8 cellular contexts compared by ENCODE assay signal in the genomic region with DNA sequence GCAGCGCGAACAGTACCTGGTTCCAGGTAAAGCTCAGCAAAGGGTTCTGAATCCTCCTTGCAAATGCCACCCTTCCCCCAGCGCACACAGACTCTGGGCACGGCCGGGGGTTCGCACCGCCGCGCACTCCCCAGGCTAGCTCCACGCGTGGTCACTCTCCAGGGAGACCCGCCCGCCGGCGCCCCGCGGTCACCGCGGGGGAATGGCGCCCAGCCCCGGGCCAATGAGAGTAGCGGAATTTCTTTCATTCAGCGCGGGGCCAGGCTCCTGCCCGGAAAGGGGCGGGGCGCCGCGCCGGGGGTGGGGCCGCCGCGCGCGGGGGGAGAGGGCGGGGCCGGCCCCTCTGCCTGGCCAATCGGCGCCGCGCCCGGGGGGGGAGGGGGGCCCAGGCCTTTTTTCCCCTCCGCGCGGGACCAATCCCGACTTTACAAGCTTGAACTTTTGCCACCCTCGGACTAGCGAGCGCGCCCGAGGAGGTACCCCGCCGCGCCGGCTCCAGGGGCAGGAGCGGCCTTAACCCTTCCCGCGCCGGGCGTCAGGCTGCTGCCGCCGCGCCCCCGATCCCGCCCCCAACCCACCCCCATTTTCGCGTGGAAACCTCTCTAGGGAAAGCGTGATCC. TPM values are rescaled to one million over a fixed set of nuclear protein-coding genes. Genes with fewer than 3 reads are reported as not detected.
DNase-seq lines count a peak whose midpoint lies in the region; ATAC-seq lines count a peak whose summit lies in the region.

No MANE protein-coding gene starts in this region.

- H3K4me1 ChIP-seq in CD4-positive, alpha-beta memory T cell (ENCODE audit: insufficient read depth, low read length), result peaks cover 19% of the 10 kb centered on the region
- H3K4me1 ChIP-seq in esophagus (ENCODE audit: control insufficient read depth in 2 of 2, insufficient read depth in 2 of 2, low read length in 1 of 2) (peaks cover under 1 to 1% of the 10 kb centered on the region in 2 donors), muscle layer of colon (ENCODE audit: insufficient read depth, low read length) (peaks cover 30% of the 10 kb centered on the region)

- H3K36me3 Mint-ChIP-seq in CD4-positive, alpha-beta memory T cell, result peaks cover 0 to 3% of the 10 kb centered on the region in 2 donors

- H3K36me3 ChIP-seq in CD4-positive, alpha-beta memory T cell (ENCODE audit: insufficient read depth, low read length), result no peaks in the 10 kb centered on the region
- H3K36me3 ChIP-seq in esophagus (ENCODE audit: control insufficient read depth in 2 of 2, insufficient read depth in 2 of 2, low read length in 1 of 2) (no peaks in the 10 kb centered on the region), muscle layer of colon (ENCODE audit: insufficient read depth, low read length) (no peaks in the 10 kb centered on the region)

- intact Hi-C loops in CD4-positive, alpha-beta memory T cell (cut with micrococcal nuclease), result loop anchor here (10.0 kb wide), 2 partner anchors 86 to 1134 kb away; no protein-coding TSS in a partner anchor

- H3K27ac ChIP-seq in CD4-positive, alpha-beta memory T cell (ENCODE audit: low read depth, low read length), result no peak overlapping the region
- peak overlapping the region; percentile 76 to 77 for H3K27ac ChIP-seq in esophagus (ENCODE audit: low read depth in 2 of 2, low read length in 1 of 2)
- peak overlapping the region; percentile 90 for H3K27ac ChIP-seq in muscle layer of colon (ENCODE audit: low read depth, low read length)

- peaks cover 11 to 32% (median 19%) of the 10 kb centered on the region in 4 donors for H3K4me1 Mint-ChIP-seq in CD4-positive, alpha-beta memory T cell

- H3K9me3 ChIP-seq in CD4-positive, alpha-beta memory T cell (ENCODE audit: control insufficient read depth in 1 of 2, low read length in 2 of 2), result no peaks in the 10 kb centered on the region
- H3K9me3 ChIP-seq in esophagus (ENCODE audit: control insufficient read depth in 2 of 2, insufficient read depth in 1 of 2, low read depth in 1 of 2, low read length in 1 of 2), result no peaks in the 10 kb centered on the region
- H3K9me3 ChIP-seq in muscle layer of colon (ENCODE audit: low read length), result no peaks in the 10 kb centered on the region

- peak overlapping the region; percentile 53 to 86 for H3K4me3 ChIP-seq in CD4-positive, alpha-beta memory T cell (ENCODE audit: low read length in 2 of 2)
- H3K4me3 ChIP-seq in esophagus (ENCODE audit: low read depth in 1 of 2, low read length in 2 of 2) (peak overlapping the region; percentile 57 to 63), muscle layer of colon (ENCODE audit: low read depth in 1 of 2, low read length in 2 of 2) (peak overlapping the region; percentile 88 to 92)

- H3K4me3 Mint-ChIP-seq in CD4-positive, alpha-beta memory T cell, result peak overlapping the region; percentile 86 to 92 (median 89)

- peak; percentile 76 to 82 (median 79) for DNase-seq in CD4-positive, alpha-beta memory T cell
- peak; percentile 96 for DNase-seq in HuH-7 (ENCODE audit: low spot score)
- peak; percentile 23 for DNase-seq in OCI-M2 (lab: John Stamatoyannopoulos, UW; ENCODE audit: unreplicated experiment)
- DNase-seq in activated T-cell treated with anti-CD3 and anti-CD28 coated beads for 48 hours (ENCODE audit: low read depth), result peak; percentile 90
- DNase-seq in stimulated activated CD8-positive, alpha-beta memory T cell treated with anti-CD3 and anti-CD28 coated beads, Interleukin-4, amount 100 ng/mL, for 48 hours, result peak; percentile 89

- no peaks in the 10 kb centered on the region for H3K9me3 Mint-ChIP-seq in CD4-positive, alpha-beta memory T cell

- POLR2A ChIA-PET in CD4-positive, alpha-beta memory T cell (lab: Charles Lee; ENCODE audit: partially characterized antibody), result interaction anchor here (1.0 kb wide), 2 partner anchors 8 to 144 kb away, joined by 3 to 4 read pairs; no protein-coding TSS in a partner anchor

- peaks cover 15% of the 10 kb centered on the region for H3K27me3 ChIP-seq in CD4-positive, alpha-beta memory T cell (ENCODE audit: insufficient read depth, low read length)
- no peaks in the 10 kb centered on the region for H3K27me3 ChIP-seq in esophagus (ENCODE audit: control insufficient read depth in 1 of 2, insufficient read depth in 2 of 2, low read length in 2 of 2)
- no peaks in the 10 kb centered on the region for H3K27me3 ChIP-seq in muscle layer of colon (ENCODE audit: control insufficient read depth in 1 of 2, insufficient read depth in 2 of 2, low read length in 2 of 2)

- WGBS in esophagus, 2 donors, result 1 to 2% methylated on average over 44 to 68 of the region's 68 CpGs

- peak overlapping the region in 5 of 7 donors; percentile 66 to 90 (median 81) for H3K27ac Mint-ChIP-seq in CD4-positive, alpha-beta memory T cell

- H3K27me3 Mint-ChIP-seq in CD4-positive, alpha-beta memory T cell, result peaks cover 8 to 22% of the 10 kb centered on the region in 2 donors

- H3K9ac ChIP-seq in muscle layer of colon (ENCODE audit: low read length), result no peak overlapping the region

- peak; percentile 65 for ATAC-seq in GM19467 (IDR thresholded peaks at IDR 0.05; ENCODE audit: unreplicated experiment)

- CTCF ChIA-PET in CD4-positive, alpha-beta memory T cell (lab: Charles Lee; ENCODE audit: partially characterized antibody), result interaction anchor here (1.3 kb wide), 1 partner anchor 82 kb away, joined by 3 read pairs; no protein-coding TSS in a partner anchor

RNA-seq across cellular contexts. Expression of a gene that starts 1.1 kb away (rescaled TPM):
- under 1 TPM; 0.09 to 0.11 TPM for total RNA-seq in CD4-positive, alpha-beta memory T cell
- polyA plus RNA-seq in CD4-positive, alpha-beta memory T cell, result not detected
- 1 to 10 TPM in 1 of 2 donors, under 1 TPM in 1; 0.75 to 1.6 TPM for polyA plus RNA-seq in esophagus

Comparison
In these comparisons a context has a peak if more than half of its experiments do, and no peak if none do; other contexts are left out.
1. DNase-seq: peak in every context shown above with its lines; median percentile 96 in HuH-7; 90 in activated T-cell treated with anti-CD3 and anti-CD28 coated beads for 48 hours; 89 in stimulated activated CD8-positive, alpha-beta memory T cell treated with anti-CD3 and anti-CD28 coated beads, Interleukin-4, amount 100 ng/mL, for 48 hours; 79 in CD4-positive, alpha-beta memory T cell; 23 in OCI-M2.